8 cellular contexts compared by ENCODE assay signal in genomic region chr1:120942223-120942944, GRCh38. TPM values are rescaled to one million over a fixed set of nuclear protein-coding genes. Genes with fewer than 3 reads are reported as not detected.
A peak's percentile ranks its signal among the peaks of the same experiment; 100 is the strongest.
DNase-seq lines count a peak whose midpoint lies in the region; ATAC-seq and TF ChIP-seq lines count a peak whose summit lies in the region.
"Not testable (repeated sequence)": the region's sequence is repeated elsewhere in the genome, so short reads cannot be mapped to it uniquely, and the experiment has no call there.

No MANE protein-coding gene starts in this region.

- H3K9me3 Mint-ChIP-seq in CD4-positive, CD25-positive, alpha-beta regulatory T cell; endodermal cell: not testable (repeated sequence)

- ATAC-seq in CD4-positive, CD25-positive, alpha-beta regulatory T cell (ENCODE audit: low read depth in 2 of 2) = peak; percentile 78
- ATAC-seq in GM19455 (IDR thresholded peaks at IDR 0.05; ENCODE audit: unreplicated experiment) = peak; percentile 81
- peak; percentile 63 for ATAC-seq in HG03457 (IDR thresholded peaks at IDR 0.05; ENCODE audit: unreplicated experiment)

- H3K27ac Mint-ChIP-seq in CD4-positive, CD25-positive, alpha-beta regulatory T cell = peak overlapping the region; percentile 99 to 100 (median 100)
- peak overlapping the region; percentile 100 for H3K27ac Mint-ChIP-seq in endodermal cell

- H3K4me1 Mint-ChIP-seq in CD4-positive, CD25-positive, alpha-beta regulatory T cell = peaks cover 0 to 37% (median 10%) of the 10 kb centered on the region in 4 donors
- peaks cover 21% of the 10 kb centered on the region for H3K4me1 Mint-ChIP-seq in endodermal cell

- H3K27ac ChIP-seq in CD4-positive, CD25-positive, alpha-beta regulatory T cell (ENCODE audit: insufficient read depth, low read length, poor library complexity, severe bottlenecking) = peak overlapping the region; percentile 87
- H3K27ac ChIP-seq in endodermal cell (ENCODE audit: low read depth, low read length) (peak overlapping the region; percentile 90), mesodermal cell (ENCODE audit: low read depth, low read length, severe bottlenecking) (peak overlapping the region; percentile 72)

- H3K4me1 ChIP-seq in CD4-positive, CD25-positive, alpha-beta regulatory T cell (ENCODE audit: control insufficient read depth, insufficient read depth, low read length, poor library complexity, severe bottlenecking); NT2/D1 (ENCODE audit: insufficient read depth, insufficient read length); endodermal cell (ENCODE audit: control insufficient read depth, insufficient read depth, low read length); mesodermal cell (ENCODE audit: control insufficient read depth, insufficient read depth, low read length, poor library complexity, severe bottlenecking): not testable (repeated sequence)

- peak; percentile 71 to 84 (median 84) for DNase-seq in CD4-positive, CD25-positive, alpha-beta regulatory T cell
- DNase-seq in NT2/D1 (ENCODE audit: low read depth, low spot score) = peak; percentile 71
- peak; percentile 89 for DNase-seq in activated CD8-positive, alpha-beta memory T cell treated with anti-CD3 and anti-CD28 coated beads, Interleukin-2, amount 50 U/mL, for 48 hours
- DNase-seq in endodermal cell = peak; percentile 93
- DNase-seq in stimulated activated CD4-positive, alpha-beta T cell treated with anti-CD3 and anti-CD28 coated beads, TNF-alpha, amount 100 ng/mL, for 1 hour (ENCODE audit: low read depth in 3 of 3, low spot score in 1 of 3) = peak; percentile 49 to 59 (median 50)

- H3K9ac ChIP-seq in NT2/D1 (ENCODE audit: insufficient read length, low read depth) = peak overlapping the region; percentile 89
- H3K9ac ChIP-seq in endodermal cell (ENCODE audit: extremely low read depth, low read length, poor library complexity, severe bottlenecking) = peak overlapping the region; percentile 79

- peak overlapping the region; percentile 80 for H3K4me3 ChIP-seq in CD4-positive, CD25-positive, alpha-beta regulatory T cell (ENCODE audit: low read depth, low read length)
- H3K4me3 ChIP-seq in NT2/D1 (ENCODE audit: insufficient read length, low read depth) (peak overlapping the region; percentile 32), endodermal cell (ENCODE audit: low read length) (peak overlapping the region; percentile 77), mesodermal cell (ENCODE audit: extremely low read depth, insufficient read depth, low read length, poor library complexity, severe bottlenecking) (peak overlapping the region; percentile 23)

- H3K36me3 Mint-ChIP-seq in CD4-positive, CD25-positive, alpha-beta regulatory T cell; endodermal cell (ENCODE audit: low read depth): not testable (repeated sequence)

- not testable (repeated sequence) for H3K9me3 ChIP-seq in CD4-positive, CD25-positive, alpha-beta regulatory T cell (ENCODE audit: control insufficient read depth in 2 of 2, low read length in 2 of 2); NT2/D1 (ENCODE audit: insufficient read depth, low read length); endodermal cell (ENCODE audit: control insufficient read depth, low read length); mesodermal cell (ENCODE audit: control insufficient read depth, low read length)

- not testable (repeated sequence) for TF ChIP-seq CTCF in endodermal cell (conservative IDR thresholded peaks at IDR 0.05)

- peak overlapping the region; percentile 90 to 97 (median 94) for H3K4me3 Mint-ChIP-seq in CD4-positive, CD25-positive, alpha-beta regulatory T cell
- peak overlapping the region; percentile 62 for H3K4me3 Mint-ChIP-seq in endodermal cell

- not testable (repeated sequence) for H3K27me3 ChIP-seq in CD4-positive, CD25-positive, alpha-beta regulatory T cell (ENCODE audit: control insufficient read depth, insufficient read depth, low read length); NT2/D1 (ENCODE audit: insufficient read depth, insufficient read length); endodermal cell (ENCODE audit: control insufficient read depth, insufficient read depth, low read length, poor library complexity, severe bottlenecking)

- H3K27me3 Mint-ChIP-seq in CD4-positive, CD25-positive, alpha-beta regulatory T cell; endodermal cell (ENCODE audit: insufficient read depth): not testable (repeated sequence)

- H3K36me3 ChIP-seq in CD4-positive, CD25-positive, alpha-beta regulatory T cell (ENCODE audit: control insufficient read depth, insufficient read depth, low read length); NT2/D1 (ENCODE audit: insufficient read depth, insufficient read length, low read length); endodermal cell (ENCODE audit: control insufficient read depth, insufficient read depth, low read length); mesodermal cell (ENCODE audit: control insufficient read depth, insufficient read depth, low read length): not testable (repeated sequence)

- WGBS in endodermal cell (ENCODE audit: insufficient coverage in 1 of 2, insufficient read length in 1 of 2), 2 experiments = 9 to 14% methylated on average over 9 to 30 of the region's 33 CpGs
- WGBS in mesodermal cell (ENCODE audit: insufficient coverage in 2 of 2), 2 experiments = 3 to 13% methylated on average over 17 to 25 of the region's 33 CpGs

RNA-seq across cellular contexts. Expression of gene PPIAL4A, which starts 52.8 kb away (rescaled TPM):
- not detected for total RNA-seq in CD4-positive, CD25-positive, alpha-beta regulatory T cell
- polyA plus RNA-seq in CD4-positive, CD25-positive, alpha-beta regulatory T cell = under 1 TPM in 1 of 4 donors, not detected in 3; 0.33 TPM
- total RNA-seq in endodermal cell = not detected
- not detected for polyA plus RNA-seq in endodermal cell (2013, experiment 1 of 2)
- polyA plus RNA-seq in endodermal cell (2013, experiment 2 of 2) = not detected
- polyA plus RNA-seq in mesodermal cell (2013, experiment 1 of 2) = not detected
- polyA plus RNA-seq in mesodermal cell (2013, experiment 2 of 2) = not detected

Comparison
In these comparisons a context has a peak if more than half of its experiments do, and no peak if none do; other contexts are left out.
1. Peak in every context shown above with its lines: DNase-seq, ATAC-seq, H3K4me3 ChIP-seq and H3K27ac ChIP-seq.
2. H3K4me3 ChIP-seq: peak in every context shown above with its lines; median percentile 80 in CD4-positive, CD25-positive, alpha-beta regulatory T cell; 77 in endodermal cell; 32 in NT2/D1; 23 in mesodermal cell.